In the genomic region with DNA sequence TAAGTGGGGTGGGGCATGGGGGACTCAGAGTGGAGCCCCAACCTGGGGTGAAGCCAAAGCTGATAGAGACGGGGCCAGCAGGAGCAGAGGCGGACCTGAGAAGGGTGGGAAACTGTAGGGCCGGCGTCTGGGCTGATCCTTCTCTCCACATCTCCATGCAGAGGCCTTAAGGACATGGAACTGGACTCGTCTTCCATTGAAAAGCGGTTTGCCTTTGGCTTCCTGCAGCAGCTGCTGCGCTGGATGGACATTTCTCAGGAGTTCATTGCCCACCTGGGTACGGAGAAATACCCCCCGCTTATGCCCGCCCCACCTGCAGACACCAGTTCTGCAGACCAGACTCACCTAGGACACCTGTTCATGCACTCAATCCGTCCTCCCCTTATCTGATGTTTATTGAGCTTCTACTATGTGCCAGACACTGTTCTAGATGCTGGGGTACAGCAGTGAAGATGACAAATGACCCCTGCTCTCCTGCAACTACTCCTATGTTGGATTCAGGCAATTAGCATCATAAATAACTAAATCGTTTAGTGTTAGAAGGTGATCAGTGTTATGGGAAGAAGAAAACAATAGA, we compare ENCODE assay signal across 12 cellular contexts.
"Had no signal": no experiment of that assay in that cellular context is flagged by ENCODE, and none has a peak within 500 bp of the region (broad histone marks: within the 10 kb centered on the region; RNA-seq: fewer than 3 reads in every experiment).

No MANE protein-coding gene starts in this region.

- H3K27ac ChIP-seq: ascending aorta, heart left ventricle, pancreas, sigmoid colon, spleen, stomach, testis, upper lobe of left lung had no signal

- H3K4me3 ChIP-seq: ascending aorta, gastrocnemius medialis, heart left ventricle, lung, pancreas, sigmoid colon, upper lobe of left lung had no signal

- H3K27me3 ChIP-seq: ascending aorta, gastrocnemius medialis, pancreas, sigmoid colon, testis, upper lobe of left lung had no signal

- H3K9me3 Mint-ChIP-seq: activated T-helper 1 cell treated with anti-CD3 and anti-CD28 coated beads, Interleukin-12 subunit alpha, Interleukin-12 subunit beta, Interleukin-2, Interleukin-4 antibody, amounts not matched to agents 30 ng/mL and 10 ng/mL and 1 ng/mL, durations not matched to agents 14 hours and 24 hours and 36 hours had no signal

- DNase-seq: midbrain had no signal

- H3K27ac Mint-ChIP-seq: activated T-helper 1 cell treated with anti-CD3 and anti-CD28 coated beads, Interleukin-12 subunit alpha, Interleukin-12 subunit beta, Interleukin-2, Interleukin-4 antibody, amounts not matched to agents 30 ng/mL and 10 ng/mL and 1 ng/mL, durations not matched to agents 14 hours and 24 hours and 36 hours had no signal

- H3K36me3 ChIP-seq: ascending aorta, heart left ventricle, pancreas, sigmoid colon, spleen, stomach, upper lobe of left lung had no signal

- H3K4me3 Mint-ChIP-seq: activated T-helper 1 cell treated with anti-CD3 and anti-CD28 coated beads, Interleukin-12 subunit alpha, Interleukin-12 subunit beta, Interleukin-2, Interleukin-4 antibody, amounts not matched to agents 30 ng/mL and 10 ng/mL and 1 ng/mL, durations not matched to agents 14 hours and 24 hours and 36 hours had no signal

- H3K9me3 ChIP-seq: ascending aorta, gastrocnemius medialis, heart left ventricle, pancreas, sigmoid colon, spleen, stomach, testis, upper lobe of left lung had no signal

- H3K4me1 ChIP-seq: ascending aorta, gastrocnemius medialis, heart left ventricle, pancreas, sigmoid colon, stomach, testis had no signal
